ENCODE assay signal across 20 cellular contexts in genomic region chr9:76877961-76878360, GRCh38. TPM values are rescaled to one million over a fixed set of nuclear protein-coding genes. Genes with fewer than 3 reads are reported as not detected.
DNase-seq lines count a peak whose midpoint lies in the region; ATAC-seq and TF ChIP-seq lines count a peak whose summit lies in the region.
"Had no signal": no experiment of that assay in that cellular context is flagged by ENCODE, and none has a peak within 500 bp of the region (broad histone marks: within the 10 kb centered on the region; RNA-seq: fewer than 3 reads in every experiment).

No MANE protein-coding gene starts in this region.

- peaks cover 27% of the 10 kb centered on the region for H3K4me1 ChIP-seq in GM23248 (ENCODE audit: insufficient read depth)
- peaks cover 0 to 3% of the 10 kb centered on the region in 2 donors for H3K4me1 ChIP-seq in muscle layer of duodenum (ENCODE audit: control insufficient read depth in 1 of 2, insufficient read depth in 2 of 2, low read length in 2 of 2)

- H2AFZ ChIP-seq in GM23248, result no peak overlapping the region
- H2AFZ ChIP-seq: GM23338 had no signal

- no peak overlapping the region for H3K27ac ChIP-seq in GM23248
- H3K27ac ChIP-seq in coronary artery, result peak overlapping the region; percentile 75 to 92
- peak overlapping the region; percentile 25 for H3K27ac ChIP-seq in muscle layer of duodenum (ENCODE audit: low read length)
- H3K27ac ChIP-seq in temporal lobe (ENCODE audit: low read depth, low read length), result peak overlapping the region; percentile 6
- H3K27ac ChIP-seq: A549 had no signal

- H3K9me2 ChIP-seq in GM23248 (ENCODE audit: insufficient read depth), result no peaks in the 10 kb centered on the region

- no peaks in the 10 kb centered on the region for H3K27me3 ChIP-seq in GM23248 (replicated peaks; ENCODE audit: insufficient read depth)
- no peaks in the 10 kb centered on the region for H3K27me3 ChIP-seq in muscle layer of duodenum (ENCODE audit: low read depth, low read length)

- H3K79me2 ChIP-seq in GM23248 (ENCODE audit: insufficient read depth), result no peaks in the 10 kb centered on the region

- H3K36me3 ChIP-seq in GM23248 (ENCODE audit: low read depth) (no peaks in the 10 kb centered on the region), muscle layer of duodenum (ENCODE audit: control insufficient read depth in 1 of 2, insufficient read depth in 2 of 2, low read length in 2 of 2) (no peaks in the 10 kb centered on the region)

- in situ Hi-C loops in GM23248 (cut with MboI), result loop anchor here (25.0 kb wide), 1 partner anchor 441 kb away; no protein-coding TSS in a partner anchor

- no peaks in the 10 kb centered on the region for H4K20me1 ChIP-seq in GM23248 (ENCODE audit: insufficient read depth)

- H3K9ac ChIP-seq in GM23248, result no peak overlapping the region

- no peak for TF ChIP-seq CTCF in coronary artery (IDR thresholded peaks at IDR 0.05)

- no peak overlapping the region for H3K4me2 ChIP-seq in GM23248 (ENCODE audit: unreplicated experiment)
- H3K4me2 ChIP-seq: A549, GM23338 had no signal

- peaks cover 9% of the 10 kb centered on the region; the same call in 1 of the 2 replicates for H3F3A ChIP-seq in GM23248 (ENCODE audit: insufficient read depth)

- DNase-seq in GM23248, result peak; percentile 11
- no peak for DNase-seq in coronary artery (ENCODE audit: low spot score)
- no peak for DNase-seq in NCI-H526 (lab: John Stamatoyannopoulos, UW)
- no peak for DNase-seq in NCI-H510A (lab: John Stamatoyannopoulos, UW)
- DNase-seq: AML-193; Calu3; CD4-positive, CD25-positive, alpha-beta regulatory T cell; DMS79; GDM1; Karpas-422; NCI-H1105 treated with DMSO at 0.1 percent for 48 hours; NCI-H187; NCI-H446 treated with DMSO at 0.1 percent for 48 hours; SHP77 had no signal

- H3K9me3 ChIP-seq in GM23248 (ENCODE audit: low read depth) (no peaks in the 10 kb centered on the region), muscle layer of duodenum (ENCODE audit: control insufficient read depth in 1 of 2, low read length in 2 of 2) (no peaks in the 10 kb centered on the region)
- H3K9me3 ChIP-seq: A549 had no signal

- no peak overlapping the region for H3K4me3 ChIP-seq in GM23248
- H3K4me3 ChIP-seq in coronary artery, result no peak overlapping the region
- no peak overlapping the region for H3K4me3 ChIP-seq in muscle layer of duodenum (ENCODE audit: low read depth in 1 of 2, low read length in 2 of 2)
- H3K4me3 ChIP-seq: A549, GM23338 had no signal

- ATAC-seq in HG03135 (IDR thresholded peaks at IDR 0.05; ENCODE audit: unreplicated experiment) (no peak), HG02642 (IDR thresholded peaks at IDR 0.05; ENCODE audit: poor library complexity, unreplicated experiment) (no peak)
- ATAC-seq: A549, GM23338 had no signal

RNA-seq across cellular contexts. Expression of gene PRUNE2, which starts 28.0 kb away (rescaled TPM):
- 6.8 and 8.8 TPM in 2 replicates for total RNA-seq in GM23248 (2014; rRNA removed; shearing (Covaris generic))
- 2.0 and 2.8 TPM in 2 replicates for polyA plus RNA-seq in GM23248 (2016; fragmentation: Nextera tagmentation; extraction: Ambion mirVana)
- total RNA-seq in temporal lobe, result 22.9 TPM
- total RNA-seq: CD4-positive, CD25-positive, alpha-beta regulatory T cell had no signal
